In the genomic region with DNA sequence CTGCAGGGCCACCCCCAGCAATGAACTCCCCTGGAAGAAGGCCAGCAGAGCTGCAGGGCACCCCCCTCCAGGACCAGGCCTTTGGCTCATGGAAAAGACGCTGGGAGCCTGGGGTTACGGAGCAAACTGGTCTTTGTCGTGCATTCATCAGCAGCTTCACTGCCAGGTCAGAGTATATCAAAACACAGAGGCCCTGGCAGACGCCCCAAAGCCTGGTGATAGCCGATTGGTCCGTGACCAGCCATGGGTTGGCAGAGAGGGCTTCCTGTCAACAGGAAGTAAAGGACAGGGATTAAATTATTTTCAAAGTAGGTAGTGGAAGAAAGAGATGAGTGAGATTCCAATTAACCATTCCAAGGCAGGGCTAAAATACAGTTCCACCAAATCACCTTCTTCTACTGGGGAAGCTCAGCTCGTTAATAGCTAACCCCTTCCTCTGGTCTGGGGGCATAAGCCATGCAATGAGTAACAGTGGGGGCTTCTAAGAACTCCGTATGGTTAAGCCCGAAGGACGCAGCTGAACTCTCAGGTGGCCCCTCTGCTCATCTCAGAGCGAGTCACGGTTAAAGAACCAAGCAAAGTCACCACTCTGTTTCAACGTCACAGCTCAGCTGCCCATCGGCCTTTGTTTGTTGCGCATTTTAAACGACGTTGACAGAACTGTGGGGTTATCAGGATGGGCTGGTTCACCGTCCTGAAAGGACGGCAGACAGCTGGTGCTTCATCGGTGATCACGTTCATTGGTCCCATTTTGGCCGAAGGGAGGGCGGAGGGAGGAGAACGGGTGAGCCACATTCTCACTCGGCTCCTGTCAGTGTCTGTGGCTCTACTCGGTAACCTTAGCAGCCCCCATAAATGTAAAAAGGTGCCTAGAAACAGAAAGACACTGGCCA, we compare ENCODE assay signal across 14 cellular contexts. TPM values are rescaled to one million over a fixed set of nuclear protein-coding genes. Genes with fewer than 3 reads are reported as not detected.
DNase-seq lines count a peak whose midpoint lies in the region; ATAC-seq, FAIRE-seq and TF ChIP-seq lines count a peak whose summit lies in the region.
"Had no signal": no experiment of that assay in that cellular context is flagged by ENCODE, and none has a peak within 500 bp of the region (broad histone marks: within the 10 kb centered on the region; RNA-seq: fewer than 3 reads in every experiment).

No MANE protein-coding gene starts in this region.

- ATAC-seq in left ventricle myocardium superior = peak; percentile 82
- ATAC-seq in GM19035 (IDR thresholded peaks at IDR 0.05; ENCODE audit: unreplicated experiment) = no peak
- no peak for ATAC-seq in activated CD8-positive, alpha-beta T cell treated with anti-CD3 and anti-CD28 coated beads, Interleukin-2, amount 10 ng/mL, durations not matched to agents 7 days and 5 days
- ATAC-seq in HG02852 (IDR thresholded peaks at IDR 0.05; ENCODE audit: unreplicated experiment) = no peak

- TF ChIP-seq CTCF in HEK293 (tag by site-specific recombination; IDR thresholded peaks at IDR 0.05) (no peak), Caco-2 (IDR thresholded peaks at IDR 0.05; ENCODE audit: insufficient read depth in 1 of 2, low read depth in 1 of 2, low read length in 1 of 2, severe bottlenecking in 1 of 2, unreplicated experiment in 1 of 2) (no peak)

- CTCF ChIA-PET in HEK293 (lab: Yijun Ruan, JAX) (interaction anchor here (0.6 to 1.5 kb wide), 2 partner anchors 9 to 10 kb away, joined by 3 to 4 read pairs; a partner anchor contains a TSS), Caco-2 (lab: Charles Lee) (interaction anchor here (1.2 kb wide), 1 partner anchor 54 kb away, joined by 3 read pairs; no protein-coding TSS in a partner anchor)
- CTCF ChIA-PET in activated CD8-positive, alpha-beta T cell treated with anti-CD3 and anti-CD28 coated beads, Interleukin-2, amount 10 ng/mL, durations not matched to agents 7 days and 5 days (lab: Charles Lee) = no interaction called here

- no peaks in the 10 kb centered on the region for H3K27me3 ChIP-seq in small intestine (ENCODE audit: control insufficient read depth in 2 of 2, insufficient read depth in 2 of 2, low read length in 2 of 2)
- H3K27me3 ChIP-seq in Caco-2 (replicated peaks; ENCODE audit: control insufficient read depth, insufficient read depth, low read length) = no peaks in the 10 kb centered on the region; the same call in 1 of the 2 replicates
- H3K27me3 ChIP-seq: BLaER1 treated with 17β-estradiol and CSF1 and Interleukin-3, amounts not matched to agents 10 nM and 100 nM had no signal

- H3K36me3 Mint-ChIP-seq in activated CD8-positive, alpha-beta T cell treated with anti-CD3 and anti-CD28 coated beads, Interleukin-2, amount 10 ng/mL, durations not matched to agents 7 days and 5 days (ENCODE audit: low read depth) = no peaks in the 10 kb centered on the region
- H3K36me3 Mint-ChIP-seq in Caco-2 (ENCODE audit: insufficient read depth, unreplicated experiment) = no peaks in the 10 kb centered on the region
- H3K36me3 Mint-ChIP-seq: activated CD4-positive, alpha-beta memory T cell treated with anti-CD3 and anti-CD28 coated beads for 36 hours; activated naive CD4-positive, alpha-beta T cell treated with anti-CD3 and anti-CD28 coated beads, Interleukin-2, amount 50 U/mL, for 24 hours had no signal

- intact Hi-C loops in left ventricle myocardium superior (cut with micrococcal nuclease) = no loop called here
- intact Hi-C loops in Caco-2 (cut with micrococcal nuclease; ENCODE audit: unreplicated experiment) = no loop called here

- H3K4me1 ChIP-seq in HEK293 (ENCODE audit: control insufficient read depth, insufficient read depth, low read length) (no peaks in the 10 kb centered on the region), small intestine (ENCODE audit: control insufficient read depth in 2 of 2, insufficient read depth in 1 of 2, low read depth in 1 of 2, low read length in 1 of 2) (peaks cover 3 to 5% of the 10 kb centered on the region in 2 donors), Caco-2 (no peaks in the 10 kb centered on the region)

- no peaks in the 10 kb centered on the region for H3K9me3 Mint-ChIP-seq in activated CD8-positive, alpha-beta T cell treated with anti-CD3 and anti-CD28 coated beads, Interleukin-2, amount 10 ng/mL, durations not matched to agents 7 days and 5 days (ENCODE audit: insufficient read depth)
- no peaks in the 10 kb centered on the region for H3K9me3 Mint-ChIP-seq in Caco-2 (ENCODE audit: unreplicated experiment)
- H3K9me3 Mint-ChIP-seq: activated CD4-positive, alpha-beta memory T cell treated with anti-CD3 and anti-CD28 coated beads for 36 hours; activated naive CD4-positive, alpha-beta T cell treated with anti-CD3 and anti-CD28 coated beads, Interleukin-2, amount 50 U/mL, for 24 hours had no signal

- H3K27me3 Mint-ChIP-seq in activated CD8-positive, alpha-beta T cell treated with anti-CD3 and anti-CD28 coated beads, Interleukin-2, amount 10 ng/mL, durations not matched to agents 7 days and 5 days (ENCODE audit: low read depth) = no peaks in the 10 kb centered on the region
- no peaks in the 10 kb centered on the region for H3K27me3 Mint-ChIP-seq in Caco-2 (ENCODE audit: insufficient read depth, unreplicated experiment)
- H3K27me3 Mint-ChIP-seq: activated CD4-positive, alpha-beta memory T cell treated with anti-CD3 and anti-CD28 coated beads for 36 hours; activated naive CD4-positive, alpha-beta T cell treated with anti-CD3 and anti-CD28 coated beads, Interleukin-2, amount 50 U/mL, for 24 hours had no signal

- DNase-seq in astrocyte of the hippocampus (ENCODE audit: low read depth, low spot score) (peak; percentile 29), left ventricle myocardium superior (peak; percentile 89), small intestine (peak; percentile 29), Caco-2 (no peak)
- no peak for DNase-seq in activated CD8-positive, alpha-beta T cell treated with anti-CD3 and anti-CD28 coated beads, Interleukin-2, amount 10 ng/mL, durations not matched to agents 7 days and 5 days
- DNase-seq: activated CD4-positive, alpha-beta memory T cell treated with anti-CD3 and anti-CD28 coated beads for 36 hours; GF-D8; NCI-H1694; stimulated activated CD4-positive, alpha-beta T cell treated with anti-CD3 and anti-CD28 coated beads, Interleukin-4, amount 100 ng/mL, for 24 hours had no signal

- no peak for FAIRE-seq in small intestine (lab: Jason Lieb, UNC)

- H3K36me3 ChIP-seq in HEK293 (ENCODE audit: control insufficient read depth in 2 of 2, insufficient read depth in 1 of 2, low read length in 2 of 2) (no peaks in the 10 kb centered on the region), small intestine (ENCODE audit: control insufficient read depth in 2 of 2, insufficient read depth in 2 of 2, low read length in 2 of 2) (no peaks in the 10 kb centered on the region), Caco-2 (ENCODE audit: control insufficient read depth, insufficient read depth, low read length) (no peaks in the 10 kb centered on the region)
- H3K36me3 ChIP-seq: BLaER1 treated with 17β-estradiol and CSF1 and Interleukin-3, amounts not matched to agents 10 nM and 100 nM had no signal

- WGBS in small intestine, 3 donors = 57 to 63% (median 62%) methylated on average over 26 of the region's 26 CpGs

- no peak overlapping the region for H3K4me3 Mint-ChIP-seq in activated CD8-positive, alpha-beta T cell treated with anti-CD3 and anti-CD28 coated beads, Interleukin-2, amount 10 ng/mL, durations not matched to agents 7 days and 5 days
- H3K4me3 Mint-ChIP-seq in Caco-2 (ENCODE audit: unreplicated experiment) = no peak overlapping the region
- H3K4me3 Mint-ChIP-seq: activated CD4-positive, alpha-beta memory T cell treated with anti-CD3 and anti-CD28 coated beads for 36 hours; activated naive CD4-positive, alpha-beta T cell treated with anti-CD3 and anti-CD28 coated beads, Interleukin-2, amount 50 U/mL, for 24 hours had no signal

- no peak overlapping the region for H3K27ac Mint-ChIP-seq in activated CD8-positive, alpha-beta T cell treated with anti-CD3 and anti-CD28 coated beads, Interleukin-2, amount 10 ng/mL, durations not matched to agents 7 days and 5 days
- H3K27ac Mint-ChIP-seq in Caco-2 (ENCODE audit: unreplicated experiment) = no peak overlapping the region
- H3K27ac Mint-ChIP-seq: activated CD4-positive, alpha-beta memory T cell treated with anti-CD3 and anti-CD28 coated beads for 36 hours; activated naive CD4-positive, alpha-beta T cell treated with anti-CD3 and anti-CD28 coated beads, Interleukin-2, amount 50 U/mL, for 24 hours had no signal

- no peaks in the 10 kb centered on the region for H3K4me1 Mint-ChIP-seq in activated CD8-positive, alpha-beta T cell treated with anti-CD3 and anti-CD28 coated beads, Interleukin-2, amount 10 ng/mL, durations not matched to agents 7 days and 5 days (ENCODE audit: low read depth)
- no peaks in the 10 kb centered on the region for H3K4me1 Mint-ChIP-seq in Caco-2 (ENCODE audit: low read depth, unreplicated experiment)

- H3K4me3 ChIP-seq in HEK293 (ENCODE audit: low read depth, low read length) (no peak overlapping the region), small intestine (ENCODE audit: low read depth in 1 of 2, low read length in 2 of 2) (no peak overlapping the region), Caco-2 (ENCODE audit: low read depth, low read length) (no peak overlapping the region)
- H3K4me3 ChIP-seq: BLaER1 treated with 17β-estradiol and CSF1 and Interleukin-3, amounts not matched to agents 10 nM and 100 nM had no signal

- no peaks in the 10 kb centered on the region for H3K9me3 ChIP-seq in HEK293 (ENCODE audit: control insufficient read depth, insufficient read depth, low read depth, low read length)
- no peaks in the 10 kb centered on the region for H3K9me3 ChIP-seq in small intestine (ENCODE audit: control insufficient read depth, low read depth)
- no peaks in the 10 kb centered on the region for H3K9me3 ChIP-seq in Caco-2
- H3K9me3 ChIP-seq: BLaER1 treated with 17β-estradiol and CSF1 and Interleukin-3, amounts not matched to agents 10 nM and 100 nM had no signal

- no TSS peak for BruUV-seq in Caco-2 (replicated peaks; lab: Mats Ljungman, UMichigan)

- H3K27ac ChIP-seq in HEK293 (ENCODE audit: extremely low read depth, low read depth, low read length) (no peak overlapping the region), small intestine (ENCODE audit: low read depth in 1 of 2, low read length in 1 of 2) (peak overlapping the region in 1 of 2 donors; percentile 14)
- H3K27ac ChIP-seq: BLaER1 treated with 17β-estradiol and CSF1 and Interleukin-3, amounts not matched to agents 10 nM and 100 nM had no signal

- POLR2A ChIA-PET in HEK293 (lab: Yijun Ruan, JAX) = no interaction called here
- POLR2A ChIA-PET in activated CD8-positive, alpha-beta T cell treated with anti-CD3 and anti-CD28 coated beads, Interleukin-2, amount 10 ng/mL, durations not matched to agents 7 days and 5 days (lab: Charles Lee) = no interaction called here
- POLR2A ChIA-PET in Caco-2 (lab: Charles Lee) = no interaction called here

TF ChIP-seq in HEK293, 187 proteins besides CTCF, POLR2A, EP300 and RAD21 (continues in another document):
- TF ChIP-seq ZIC2 (tag by site-specific recombination; IDR thresholded peaks at IDR 0.05) = peak; percentile 49
- no peak for TF ChIP-seq ZNF23 (tag by site-specific recombination; IDR thresholded peaks at IDR 0.05; ENCODE audit: borderline replicate concordance)
- no peak for TF ChIP-seq ZNF37A (tag by site-specific recombination; IDR thresholded peaks at IDR 0.05)

RNA-seq across cellular contexts. Expression of a gene that starts 8.8 kb away (rescaled TPM):
- total RNA-seq in left ventricle myocardium superior (113 TPM), Caco-2 (2022) (14.7 and 15.9 TPM in 2 replicates)
- 10 to 100 TPM; 26.3 to 57.9 (median 55.1) TPM for polyA plus RNA-seq in small intestine
- total RNA-seq in activated CD8-positive, alpha-beta T cell treated with anti-CD3 and anti-CD28 coated beads, Interleukin-2, amount 10 ng/mL, durations not matched to agents 7 days and 5 days = 10 to 100 TPM; 23.6 to 28.3 TPM

Comparison
In these comparisons a context has a peak if more than half of its experiments do, and no peak if none do; other contexts are left out.
1. DNase-seq: peak in astrocyte of the hippocampus (single experiment), left ventricle myocardium superior (single experiment) and small intestine (single experiment); none in activated CD8-positive, alpha-beta T cell treated with anti-CD3 and anti-CD28 coated beads, Interleukin-2, amount 10 ng/mL, durations not matched to agents 7 days and 5 days (single experiment) and Caco-2 (0 of 2).